30 cellular contexts compared by ENCODE assay signal in genomic region chr10:52741851-52742250, GRCh38. TPM values are rescaled to one million over a fixed set of nuclear protein-coding genes. Genes with fewer than 3 reads are reported as not detected.
"Had no signal": no experiment of that assay in that cellular context is flagged by ENCODE, and none has a peak within 500 bp of the region (broad histone marks: within the 10 kb centered on the region; RNA-seq: fewer than 3 reads in every experiment).

No MANE protein-coding gene starts in this region.

- H3K9me3 ChIP-seq: gastroesophageal sphincter, pancreas, prostate gland, sigmoid colon, transverse colon had no signal

- ATAC-seq: activated CD4-positive, CD25-positive, alpha-beta regulatory T cell treated with anti-CD3 and anti-CD28 coated beads, Interleukin-2, amount 50 U/mL, for 24 hours; activated naive CD8-positive, alpha-beta T cell treated with anti-CD3 and anti-CD28 coated beads, Interleukin-2, amount 50 U/mL, for 24 hours; gastroesophageal sphincter; left colon; pancreas had no signal

- DNase-seq: activated CD4-positive, alpha-beta memory T cell treated with anti-CD3 and anti-CD28 coated beads for 36 hours; activated CD4-positive, alpha-beta T cell treated with anti-CD3 and anti-CD28 coated beads, Interleukin-2, amount 10 ng/mL, durations not matched to agents 24 days and 14 days; activated CD8-positive, alpha-beta memory T cell treated with anti-CD3 and anti-CD28 coated beads, Interleukin-2, amount 50 U/mL, for 4 hours; activated gamma-delta T cell treated with Interleukin-2 at 50 U/mL for 16 hours; activated naive CD8-positive, alpha-beta T cell treated with anti-CD3 and anti-CD28 coated beads, Interleukin-2, amount 50 U/mL, for 24 hours; activated T-cell treated with anti-CD3 and anti-CD28 coated beads, Interleukin-2, amount 50 U/mL, for 1 hour; dermis blood vessel endothelial cell; effector CD4-positive, alpha-beta T cell; kidney; left colon; naive B cell; nephron progenitor cell; pancreas; sigmoid colon; stimulated activated CD4-positive, alpha-beta T cell treated with anti-CD3 and anti-CD28 coated beads, Interleukin-1b, Interleukin-23, amount 100 ng/mL, for 48 hours; stimulated activated CD4-positive, alpha-beta T cell treated with anti-CD3 and anti-CD28 coated beads, Interleukin-4, amount 100 ng/mL, for 4 hours; stimulated activated naive CD4-positive, alpha-beta T cell; T-helper 9 cell; transverse colon; WERI-Rb-1 had no signal

- H2AFZ ChIP-seq: hepatocyte had no signal

- H3K4me1 ChIP-seq: gastroesophageal sphincter, pancreas, prostate gland, sigmoid colon, transverse colon had no signal

- H3K27me3 ChIP-seq: gastroesophageal sphincter, hepatocyte, pancreas, sigmoid colon, transverse colon had no signal

- H3K27ac ChIP-seq: gastroesophageal sphincter, hepatocyte, pancreas, prostate gland, sigmoid colon, transverse colon, WERI-Rb-1 had no signal

- H3K79me2 ChIP-seq: hepatocyte had no signal

- H3K4me3 ChIP-seq: gastroesophageal sphincter, hepatocyte, pancreas, prostate gland, sigmoid colon, smooth muscle cell, transverse colon had no signal

- H3K36me3 ChIP-seq: gastroesophageal sphincter, pancreas, prostate gland, sigmoid colon, transverse colon, WERI-Rb-1 had no signal

- H3K4me2 ChIP-seq: hepatocyte, smooth muscle cell had no signal

RNA-seq across cellular contexts. Expression of gene MBL2, which starts 30.7 kb away (rescaled TPM):
- total RNA-seq: activated CD4-positive, alpha-beta memory T cell treated with anti-CD3 and anti-CD28 coated beads for 36 hours; activated CD4-positive, alpha-beta T cell treated with anti-CD3 and anti-CD28 coated beads, Interleukin-2, amount 10 ng/mL, durations not matched to agents 24 days and 14 days; activated CD8-positive, alpha-beta memory T cell treated with anti-CD3 and anti-CD28 coated beads for 36 hours; dermis blood vessel endothelial cell; epithelial cell of proximal tubule; gastroesophageal sphincter; kidney; left colon; mesothelial cell of epicardium; prostate gland; sigmoid colon; temporal lobe; transverse colon; urinary bladder had no signal
